In genomic region chr6:79078057-79078969, GRCh38 we compare ENCODE assay signal across 1 cellular context.
TF ChIP-seq lines count a peak whose summit lies in the region.

TSS of gene PHIP (minus strand) at chr6:79078254. CDS start at chr6:79078068, 186 bp downstream.

TF ChIP-seq in HepG2, 621 proteins besides CTCF, POLR2A, EP300 and RAD21 (continued from another document and continues in another):
- TF ChIP-seq GTF2F1 (IDR thresholded peaks at IDR 0.05; ENCODE audit: low read length) = no peak
- peak; percentile 65; the same call in 1 of the 2 replicates for TF ChIP-seq THAP9 (CRISPR knock-in tag; IDR thresholded peaks at IDR 0.05; ENCODE audit: borderline replicate concordance)
- TF ChIP-seq ISX (CRISPR knock-in tag; conservative IDR thresholded peaks at IDR 0.05) = no peak
- TF ChIP-seq ZBTB46 (CRISPR knock-in tag; IDR thresholded peaks at IDR 0.05; ENCODE audit: borderline replicate concordance) = no peak
- 0 out of 2 replicates have a peak, but pooled peaks have one; percentile 17 for TF ChIP-seq CBX5 (CRISPR knock-in tag; IDR thresholded peaks at IDR 0.05; ENCODE audit: borderline replicate concordance)
- TF ChIP-seq ZNF562 (CRISPR knock-in tag; IDR thresholded peaks at IDR 0.05; ENCODE audit: borderline replicate concordance) = no peak
- no peak for TF ChIP-seq HHEX (CRISPR knock-in tag; IDR thresholded peaks at IDR 0.05)
- 0 out of 2 replicates have a peak, but pooled peaks have one; percentile 14 for TF ChIP-seq TERF1 (CRISPR knock-in tag; IDR thresholded peaks at IDR 0.05)
- no peak for TF ChIP-seq GPN1 (CRISPR knock-in tag; IDR thresholded peaks at IDR 0.05; ENCODE audit: borderline replicate concordance)
- no peak for TF ChIP-seq BRCA1 (CRISPR knock-in tag; IDR thresholded peaks at IDR 0.05)
- TF ChIP-seq NCOA2 (CRISPR knock-in tag; IDR thresholded peaks at IDR 0.05) = no peak; the same call in 1 of the 2 replicates
- TF ChIP-seq ZNF646 (CRISPR knock-in tag; IDR thresholded peaks at IDR 0.05) = peak; percentile 25; the same call in 1 of the 2 replicates
- no peak for TF ChIP-seq FOXP1 (IDR thresholded peaks at IDR 0.05)
- no peak for TF ChIP-seq FOXP1 (CRISPR knock-in tag; IDR thresholded peaks at IDR 0.05)
- TF ChIP-seq RERE (CRISPR knock-in tag; IDR thresholded peaks at IDR 0.05; ENCODE audit: low read depth) = no peak
- no peak for TF ChIP-seq THYN1 (CRISPR knock-in tag; IDR thresholded peaks at IDR 0.05; ENCODE audit: borderline replicate concordance, low read depth)
- 0 out of 2 replicates have a peak, but pooled peaks have one; percentile 54 for TF ChIP-seq ZNF879 (CRISPR knock-in tag; IDR thresholded peaks at IDR 0.05)
- peak; percentile 51; the same call in 1 of the 2 replicates for TF ChIP-seq ZNF784 (CRISPR knock-in tag; IDR thresholded peaks at IDR 0.05; ENCODE audit: borderline replicate concordance)
- no peak for TF ChIP-seq HMGXB3 (CRISPR knock-in tag; IDR thresholded peaks at IDR 0.05; ENCODE audit: borderline replicate concordance)
- no peak for TF ChIP-seq NFIB (CRISPR knock-in tag; IDR thresholded peaks at IDR 0.05; ENCODE audit: borderline replicate concordance)
- TF ChIP-seq JARID2 (CRISPR knock-in tag; IDR thresholded peaks at IDR 0.05; ENCODE audit: insufficient replicate concordance) = no peak
- TF ChIP-seq NFE2 (CRISPR knock-in tag; IDR thresholded peaks at IDR 0.05) = no peak
- TF ChIP-seq EEA1 (CRISPR knock-in tag; IDR thresholded peaks at IDR 0.05; ENCODE audit: borderline replicate concordance) = no peak
- TF ChIP-seq ZNF709 (CRISPR knock-in tag; IDR thresholded peaks at IDR 0.05) = no peak; the same call in 1 of the 2 replicates
- peak; percentile 71; the same call in 1 of the 2 replicates for TF ChIP-seq KDM5B (CRISPR knock-in tag; IDR thresholded peaks at IDR 0.05; ENCODE audit: borderline replicate concordance)
- no peak for TF ChIP-seq ARNT (IDR thresholded peaks at IDR 0.05)
- peak; percentile 57; the same call in 1 of the 2 replicates for TF ChIP-seq ETV5 (CRISPR knock-in tag; IDR thresholded peaks at IDR 0.05; ENCODE audit: borderline replicate concordance)
- TF ChIP-seq ZNF607 (CRISPR knock-in tag; IDR thresholded peaks at IDR 0.05; ENCODE audit: borderline replicate concordance) = no peak; the same call in 1 of the 2 replicates
- peak; percentile 69; the same call in 1 of the 2 replicates for TF ChIP-seq ATF2 (CRISPR knock-in tag; IDR thresholded peaks at IDR 0.05)
